ENCODE assay signal across 20 cellular contexts in the genomic region with DNA sequence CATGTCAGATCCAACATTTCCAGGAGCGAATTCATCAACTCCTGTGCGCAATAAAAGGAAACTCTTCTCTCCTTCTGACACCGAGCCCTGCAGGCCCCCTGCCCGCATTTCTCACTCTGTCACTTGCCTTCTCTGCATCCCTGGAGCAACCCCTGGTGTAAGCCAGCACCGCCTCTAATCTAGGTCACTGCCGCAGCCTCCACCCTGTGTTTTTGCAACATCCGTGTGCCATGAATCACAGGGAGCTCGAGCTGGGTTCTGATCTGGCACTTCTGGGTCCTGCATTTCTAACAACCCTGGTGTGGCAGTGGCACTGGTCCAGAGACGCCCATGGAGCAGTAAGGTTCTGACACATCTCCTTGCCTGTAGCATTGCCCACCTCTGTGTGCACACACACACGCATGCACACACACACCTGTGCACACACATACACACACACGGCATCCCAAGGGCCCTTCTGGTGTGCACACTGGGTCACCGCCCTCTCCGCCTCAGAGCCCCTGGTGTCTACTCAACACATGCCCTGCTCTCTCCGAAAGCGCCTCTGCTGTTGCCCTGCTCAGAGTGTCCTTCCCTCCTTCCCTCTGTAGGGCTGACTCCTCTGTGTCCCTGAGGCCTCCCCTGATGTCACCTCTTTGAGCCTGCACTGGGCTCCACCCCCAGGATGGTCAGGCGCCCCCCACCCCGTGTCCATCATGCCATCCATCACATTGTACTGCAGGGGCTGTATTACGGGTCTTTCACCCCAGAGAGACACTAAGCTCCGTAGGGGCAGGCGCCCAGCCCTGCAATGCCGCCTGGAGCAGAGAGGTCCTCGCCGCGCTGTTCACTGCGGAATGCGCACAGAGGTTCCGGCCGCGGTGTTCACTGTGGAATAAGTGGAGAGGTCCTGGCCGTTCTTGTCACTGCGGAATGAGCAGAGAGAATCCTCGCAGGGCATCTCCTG.
"Had no signal": no experiment of that assay in that cellular context is flagged by ENCODE, and none has a peak within 500 bp of the region (broad histone marks: within the 10 kb centered on the region; RNA-seq: fewer than 3 reads in every experiment).

No MANE protein-coding gene starts in this region.

- H3K4me3 Mint-ChIP-seq: activated B cell treated with CpG ODN at 0.5 μM for 24 hours; activated CD4-positive, alpha-beta T cell treated with anti-CD3 and anti-CD28 coated beads, Interleukin-2, amount 10 ng/mL, durations not matched to agents 7 days and 5 days; natural killer cell treated with Interleukin-12 subunit alpha and Interleukin-12 subunit beta and Interleukin-15 and Interleukin-18, amount 100 ng/mL, for 72 hours had no signal

- H3K9me3 Mint-ChIP-seq: activated B cell treated with CpG ODN at 0.5 μM for 24 hours; natural killer cell treated with Interleukin-12 subunit alpha and Interleukin-12 subunit beta and Interleukin-15 and Interleukin-18, amount 100 ng/mL, for 72 hours had no signal

- H3K36me3 ChIP-seq: cardiac muscle cell, colonic mucosa, right atrium auricular region, suprapubic skin, upper lobe of left lung had no signal

- H3K4me3 ChIP-seq: cardiac muscle cell, colonic mucosa, right atrium auricular region, suprapubic skin, upper lobe of left lung had no signal

- H3K4me1 ChIP-seq: colonic mucosa, right atrium auricular region, suprapubic skin had no signal

- H3K36me3 Mint-ChIP-seq: natural killer cell treated with Interleukin-12 subunit alpha and Interleukin-12 subunit beta and Interleukin-15 and Interleukin-18, amount 100 ng/mL, for 72 hours had no signal

- H3K9me3 ChIP-seq: colonic mucosa, right atrium auricular region, suprapubic skin, upper lobe of left lung had no signal

- H3K27ac Mint-ChIP-seq: activated B cell treated with CpG ODN at 0.5 μM for 24 hours; activated CD4-positive, alpha-beta T cell treated with anti-CD3 and anti-CD28 coated beads, Interleukin-2, amount 10 ng/mL, durations not matched to agents 7 days and 5 days; natural killer cell treated with Interleukin-12 subunit alpha and Interleukin-12 subunit beta and Interleukin-15 and Interleukin-18, amount 100 ng/mL, for 72 hours; progenitor cell of endocrine pancreas had no signal

- DNase-seq: activated B cell treated with CpG ODN at 0.5 μM for 24 hours; activated CD4-positive, alpha-beta T cell treated with anti-CD3 and anti-CD28 coated beads, Interleukin-2, amount 10 ng/mL, durations not matched to agents 7 days and 5 days; activated naive CD4-positive, alpha-beta T cell; activated T-cell treated with anti-CD3 and anti-CD28 coated beads for 4 hours; colonic mucosa; foreskin fibroblast; kidney glomerular epithelial cell; left ventricle myocardium superior; mesenchymal stem cell; occipital lobe; stimulated activated CD4-positive, alpha-beta T cell treated with anti-CD3 and anti-CD28 coated beads, Interleukin-15, amount 100 ng/mL, for 24 hours; stimulated activated CD4-positive, alpha-beta T cell treated with anti-CD3 and anti-CD28 coated beads, Interleukin-4, amount 100 ng/mL, for 1 hour; stimulated activated naive CD8-positive, alpha-beta T cell treated with anti-CD3 and anti-CD28 coated beads, Interleukin-15, Interleukin-2, amounts not matched to agents 100 U/mL and 50 U/mL, for 24 hours had no signal

- H3K27ac ChIP-seq: cardiac muscle cell, colonic mucosa, right atrium auricular region, suprapubic skin, upper lobe of left lung had no signal

- FAIRE-seq: endothelial cell of umbilical vein had no signal

- H3K27me3 Mint-ChIP-seq: activated CD4-positive, alpha-beta T cell treated with anti-CD3 and anti-CD28 coated beads, Interleukin-2, amount 10 ng/mL, durations not matched to agents 7 days and 5 days; natural killer cell treated with Interleukin-12 subunit alpha and Interleukin-12 subunit beta and Interleukin-15 and Interleukin-18, amount 100 ng/mL, for 72 hours had no signal
